In the genomic region with DNA sequence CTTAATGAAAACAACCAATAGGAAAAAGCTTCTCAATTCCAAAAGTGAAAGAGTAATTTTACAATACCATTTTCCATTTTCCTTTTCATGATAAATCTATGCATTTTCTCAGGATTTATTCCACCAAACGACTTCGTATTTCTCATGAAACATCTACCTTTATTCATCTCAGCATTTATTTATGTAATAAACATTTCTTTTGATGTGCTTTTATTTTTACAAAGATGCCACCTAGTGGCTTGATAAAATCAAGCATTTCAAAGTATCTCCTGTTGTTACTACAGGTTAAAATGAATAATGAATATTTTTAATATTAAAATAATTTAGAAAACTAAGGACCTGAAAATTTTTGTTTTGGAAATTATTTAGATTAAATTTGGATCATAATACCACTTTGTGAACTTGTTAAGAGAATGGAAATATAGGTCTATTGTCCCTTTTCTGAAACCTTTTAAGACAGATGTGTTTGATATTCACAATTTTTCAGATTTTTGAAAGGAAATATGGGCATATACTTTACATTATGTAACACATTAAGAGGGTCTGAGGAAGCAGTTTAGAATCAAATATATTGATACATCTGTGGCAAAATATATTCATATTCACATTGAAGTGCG, we compare ENCODE assay signal across 8 cellular contexts. TPM values are rescaled to one million over a fixed set of nuclear protein-coding genes. Genes with fewer than 3 reads are reported as not detected.
DNase-seq lines count a peak whose midpoint lies in the region; ATAC-seq, FAIRE-seq and TF ChIP-seq lines count a peak whose summit lies in the region.

No MANE protein-coding gene starts in this region.

- H3K36me3 ChIP-seq in heart right ventricle = peaks cover 0 to 33% (median 0%) of the 10 kb centered on the region in 9 donors
- no peaks in the 10 kb centered on the region for H3K36me3 ChIP-seq in uterus

- H3K4me3 ChIP-seq in heart right ventricle (no peak overlapping the region), uterus (no peak overlapping the region)

- H3K4me1 ChIP-seq in heart right ventricle (peaks cover 0 to 28% (median 20%) of the 10 kb centered on the region in 9 donors), foreskin keratinocyte (peaks cover 17% of the 10 kb centered on the region), uterus (no peaks in the 10 kb centered on the region)

- H3K9me3 ChIP-seq in heart right ventricle (no peaks in the 10 kb centered on the region), uterus (no peaks in the 10 kb centered on the region)

- no peak overlapping the region for H3K27ac ChIP-seq in heart right ventricle
- no peak overlapping the region for H3K27ac ChIP-seq in foreskin keratinocyte
- peak overlapping the region in 1 of 2 donors; percentile 43 for H3K27ac ChIP-seq in uterus

- ATAC-seq in heart right ventricle (no peak), left cardiac atrium (no peak), foreskin keratinocyte (no peak), HG03565 (IDR thresholded peaks at IDR 0.05; ENCODE audit: unreplicated experiment) (no peak), HG02588 (IDR thresholded peaks at IDR 0.05; ENCODE audit: unreplicated experiment) (no peak), GM21381 (IDR thresholded peaks at IDR 0.05; ENCODE audit: unreplicated experiment) (no peak)

- no peak for TF ChIP-seq POLR2A in uterus (IDR thresholded peaks at IDR 0.05)

- WGBS in heart right ventricle, 2 donors = 42 to 63% methylated on average over 3 of the region's 3 CpGs

- FAIRE-seq in RCC 7860 (lab: Jason Lieb, UNC) = peak; percentile 89

- TF ChIP-seq CTCF in heart right ventricle (IDR thresholded peaks at IDR 0.05) (peak in 8 of 9 donors; percentile 8 to 75 (median 56)), foreskin keratinocyte (conservative IDR thresholded peaks at IDR 0.05) (peak; percentile 64), uterus (IDR thresholded peaks at IDR 0.05) (peak in 3 of 4 experiments; percentile 40 to 60 (median 43))

- DNase-seq in heart right ventricle (no peak), left cardiac atrium (no peak), RCC 7860 (ENCODE audit: low spot score) (peak; percentile 24), foreskin keratinocyte (peak in 1 of 2 donors; percentile 30), uterus (no peak)

- intact Hi-C loops in heart right ventricle (cut with DNase I) = loop anchor here in 6 of 10 donors (2.0 to 10.0 kb wide), 3 partner anchors 44 to 652 kb away; partner anchors contain the start of gene CADPS2 (in 1 of the 6)
- intact Hi-C loops in left cardiac atrium (cut with DNase I) = no loop called here
- intact Hi-C loops in uterus (cut with DNase I; ENCODE audit: low total_unique reads) = no loop called here

- H3K27me3 ChIP-seq in heart right ventricle (peaks cover 0 to 20% (median 0%) of the 10 kb centered on the region in 7 donors), foreskin keratinocyte (peaks cover 20% of the 10 kb centered on the region), uterus (no peaks in the 10 kb centered on the region)

RNA-seq across cellular contexts. Expression of gene IQUB, which starts 2.7 kb away (rescaled TPM):
- total RNA-seq in heart right ventricle (under 1 TPM; 0.17 to 0.83 (median 0.53) TPM), left cardiac atrium (under 1 TPM; 0.24 to 0.38 TPM), foreskin keratinocyte (0.04 and 0.07 TPM in 2 replicates), uterus (1 to 10 TPM in 3 of 4 donors, not detected in 1; 2.4 to 9.9 (median 6.1) TPM)
- polyA plus RNA-seq in heart right ventricle (under 1 TPM; 0.13 to 0.15 TPM), foreskin keratinocyte (0.01 TPM in 1 of 2 replicates, not detected in the other)

RNA-seq across cellular contexts. Expression of gene NDUFA5, which starts 20.5 kb away (rescaled TPM):
- total RNA-seq in heart right ventricle = 100 to 1,000 TPM; 185 to 358 (median 281) TPM
- polyA plus RNA-seq in heart right ventricle = 100 to 1,000 TPM; 123 to 491 TPM
- 100 to 1,000 TPM; 240 to 283 TPM for total RNA-seq in left cardiac atrium
- 51.1 and 53.8 TPM in 2 replicates for total RNA-seq in foreskin keratinocyte
- polyA plus RNA-seq in foreskin keratinocyte = 39.0 and 44.5 TPM in 2 replicates
- total RNA-seq in uterus = 10 to 100 TPM; 27.2 to 97.6 (median 85.0) TPM

Comparison
In these comparisons a context has a peak if more than half of its experiments do, and no peak if none do; other contexts are left out.
1. intact Hi-C loops: an anchor here in heart right ventricle (2.0 to 10.0 kb wide); none called in left cardiac atrium and uterus.